Comparison of ENCODE assay signal across 38 cellular contexts in genomic region chr11:34493926-34494595, GRCh38. TPM values are rescaled to one million over a fixed set of nuclear protein-coding genes. Genes with fewer than 3 reads are reported as not detected.
"Had no signal": no experiment of that assay in that cellular context is flagged by ENCODE, and none has a peak within 500 bp of the region (broad histone marks: within the 10 kb centered on the region; RNA-seq: fewer than 3 reads in every experiment).

No MANE protein-coding gene starts in this region.

- ATAC-seq: activated CD4-positive, alpha-beta T cell treated with anti-CD3 and anti-CD28 coated beads for 36 hours; activated CD8-positive, alpha-beta memory T cell treated with anti-CD3 and anti-CD28 coated beads, Interleukin-2, amount 10 ng/mL, durations not matched to agents 7 days and 5 days; activated CD8-positive, alpha-beta T cell treated with anti-CD3 and anti-CD28 coated beads, Interleukin-2, amount 10 ng/mL, durations not matched to agents 7 days and 5 days; activated naive CD8-positive, alpha-beta T cell treated with anti-CD3 and anti-CD28 coated beads, Interleukin-2, amount 50 U/mL, for 24 hours; body of pancreas; gastroesophageal sphincter; heart right ventricle had no signal

- H3K27ac ChIP-seq: adrenal gland, body of pancreas, colonic mucosa, epithelial cell of prostate, esophagus squamous epithelium, gastroesophageal sphincter, heart right ventricle had no signal

- FAIRE-seq: endometrium, endothelial cell of umbilical vein had no signal

- DNase-seq: activated CD4-positive, alpha-beta memory T cell treated with anti-CD3 and anti-CD28 coated beads for 36 hours; activated CD4-positive, alpha-beta T cell treated with anti-CD3 and anti-CD28 coated beads for 36 hours; activated CD4-positive, alpha-beta T cell treated with anti-CD3 and anti-CD28 coated beads, Interleukin-2, amount 10 ng/mL, durations not matched to agents 24 days and 14 days; activated CD4-positive, CD25-positive, alpha-beta regulatory T cell; activated CD4-positive, CD25-positive, alpha-beta regulatory T cell treated with anti-CD3 and anti-CD28 coated beads, Interleukin-2, amount 50 U/mL, for 72 hours; activated CD8-positive, alpha-beta memory T cell treated with anti-CD3 and anti-CD28 coated beads, Interleukin-2, amount 10 ng/mL, durations not matched to agents 7 days and 5 days; activated CD8-positive, alpha-beta memory T cell treated with anti-CD3 and anti-CD28 coated beads, Interleukin-2, amount 50 U/mL, for 4 hours; activated CD8-positive, alpha-beta T cell treated with anti-CD3 and anti-CD28 coated beads, Interleukin-2, amount 10 ng/mL, durations not matched to agents 7 days and 5 days; activated effector memory CD4-positive, alpha-beta T cell treated with anti-CD3 and anti-CD28 coated beads, Interleukin-2, amount 50 U/mL, for 16 hours; activated naive CD4-positive, alpha-beta T cell treated with anti-CD3 and anti-CD28 coated beads for 36 hours; activated naive CD8-positive, alpha-beta T cell treated with anti-CD3 and anti-CD28 coated beads for 36 hours; activated naive CD8-positive, alpha-beta T cell treated with anti-CD3 and anti-CD28 coated beads, Interleukin-2, amount 50 U/mL, for 24 hours; activated T-cell treated with anti-CD3 and anti-CD28 coated beads, Interleukin-2, amount 50 U/mL, for 1 hour; activated T-cell treated with anti-CD3 and anti-CD28 coated beads, Interleukin-2, amount 50 U/mL, for 48 hours; adrenal gland; amygdala; aorta; body of pancreas; caudate nucleus; cerebellar nuclear complex; colonic mucosa; effector CD8-positive, alpha-beta T cell; esophagus squamous epithelium; foreskin melanocyte; heart right ventricle; T-helper 9 cell had no signal

- H3K4me3 ChIP-seq: adrenal gland, body of pancreas, colonic mucosa, esophagus squamous epithelium, gastroesophageal sphincter, heart right ventricle had no signal

- H3K4me1 ChIP-seq: adrenal gland, body of pancreas, colonic mucosa, esophagus squamous epithelium, gastroesophageal sphincter, heart right ventricle had no signal

- H3K27me3 ChIP-seq: adrenal gland, body of pancreas, colonic mucosa had no signal

- H3K9me3 ChIP-seq: adrenal gland, body of pancreas, colonic mucosa, esophagus squamous epithelium, gastroesophageal sphincter, heart right ventricle had no signal

- H3K36me3 ChIP-seq: adrenal gland, colonic mucosa, esophagus squamous epithelium, gastroesophageal sphincter, heart right ventricle had no signal

RNA-seq across cellular contexts. Expression of gene ELF5, which starts 19.5 kb away (rescaled TPM):
- total RNA-seq: activated CD4-positive, alpha-beta memory T cell treated with anti-CD3 and anti-CD28 coated beads for 36 hours; activated CD4-positive, alpha-beta T cell treated with anti-CD3 and anti-CD28 coated beads for 36 hours; activated CD4-positive, alpha-beta T cell treated with anti-CD3 and anti-CD28 coated beads, Interleukin-2, amount 10 ng/mL, durations not matched to agents 24 days and 14 days; activated CD8-positive, alpha-beta memory T cell treated with anti-CD3 and anti-CD28 coated beads for 36 hours; activated CD8-positive, alpha-beta memory T cell treated with anti-CD3 and anti-CD28 coated beads, Interleukin-2, amount 10 ng/mL, durations not matched to agents 7 days and 5 days; activated CD8-positive, alpha-beta T cell treated with anti-CD3 and anti-CD28 coated beads, Interleukin-2, amount 10 ng/mL, durations not matched to agents 7 days and 5 days; activated naive CD4-positive, alpha-beta T cell treated with anti-CD3 and anti-CD28 coated beads for 36 hours; activated naive CD8-positive, alpha-beta T cell treated with anti-CD3 and anti-CD28 coated beads for 36 hours; activated T-helper 1 cell treated with anti-CD3 and anti-CD28 coated beads, Interleukin-12 subunit alpha, Interleukin-12 subunit beta, Interleukin-2, Interleukin-4 antibody, amounts not matched to agents 30 ng/mL and 10 ng/mL and 1 ng/mL, durations not matched to agents 14 hours and 24 hours and 36 hours; activated T-helper 2 cell treated with anti-CD3 and anti-CD28 coated beads, Interferon-gamma antibody, Interleukin-2, Interleukin-4, amounts not matched to agents 10 μg/mL and 5 μg/mL and 100 μg/mL, durations not matched to agents 14 hours and 24 hours and 36 hours; adrenal gland; aorta; body of pancreas; colonic mucosa; dermis microvascular lymphatic vessel endothelial cell; endothelial cell of umbilical vein; fibroblast of lung; glomerular endothelial cell; heart right ventricle; T-helper 1 cell treated with Interleukin-12 subunit alpha and Interleukin-12 subunit beta and Interleukin-4 antibody, amounts not matched to agents 30 ng/mL and 1 ng/mL, for 36 hours; T-helper 2 cell treated with Interferon-gamma antibody and Interleukin-4, amounts not matched to agents 100 ng/mL and 5 ng/mL, for 36 hours had no signal
- polyA plus RNA-seq: aorta, endothelial cell of umbilical vein, fibroblast of lung, heart right ventricle had no signal
